Comparison of ENCODE assay signal across 1 cellular context in genomic region chr14:100749967-100750597, GRCh38.
TF ChIP-seq lines count a peak whose summit lies in the region.

No MANE protein-coding gene starts in this region.

TF ChIP-seq in HepG2, 621 proteins besides CTCF, POLR2A, EP300 and RAD21 (continued from another document):
- TF ChIP-seq SOX5 (CRISPR knock-in tag; IDR thresholded peaks at IDR 0.05; ENCODE audit: borderline replicate concordance) (peak; percentile 42; the same call in 1 of the 2 replicates), ZNF232 (CRISPR knock-in tag; IDR thresholded peaks at IDR 0.05; ENCODE audit: borderline replicate concordance) (0 out of 2 replicates have a peak, but pooled peaks have one; percentile 70), ZNF101 (CRISPR knock-in tag; IDR thresholded peaks at IDR 0.05; ENCODE audit: borderline replicate concordance, low read depth) (no peak), NFKBIZ (CRISPR knock-in tag; IDR thresholded peaks at IDR 0.05) (peak; percentile 76), GABPA (IDR thresholded peaks at IDR 0.05; ENCODE audit: low read depth, low read length) (no peak), GABPA (CRISPR knock-in tag; IDR thresholded peaks at IDR 0.05; ENCODE audit: low read depth) (peak; percentile 32; the same call in 1 of the 2 replicates), TMF1 (CRISPR knock-in tag; IDR thresholded peaks at IDR 0.05; ENCODE audit: low read depth) (no peak), FOXO1 (CRISPR knock-in tag; IDR thresholded peaks at IDR 0.05) (peak; percentile 85; the same call in 1 of the 2 replicates), YEATS4 (CRISPR knock-in tag; IDR thresholded peaks at IDR 0.05; ENCODE audit: borderline replicate concordance) (0 out of 2 replicates have a peak, but pooled peaks have one; percentile 6), MED1 (CRISPR knock-in tag; IDR thresholded peaks at IDR 0.05) (peak; percentile 95), ZBTB7A (CRISPR knock-in tag; IDR thresholded peaks at IDR 0.05) (no peak), FOXP4 (CRISPR knock-in tag; IDR thresholded peaks at IDR 0.05) (peak; percentile 90), CREM (IDR thresholded peaks at IDR 0.05) (peak; percentile 75), CREM (CRISPR knock-in tag; IDR thresholded peaks at IDR 0.05) (no peak), NCOA2 (CRISPR knock-in tag; IDR thresholded peaks at IDR 0.05) (peak; percentile 94), ZNF24 (IDR thresholded peaks at IDR 0.05) (no peak), ZFY (CRISPR knock-in tag; IDR thresholded peaks at IDR 0.05) (peak; percentile 39; the same call in 1 of the 2 replicates), RXRB (CRISPR knock-in tag; IDR thresholded peaks at IDR 0.05; ENCODE audit: borderline replicate concordance) (peak; percentile 75; the same call in 1 of the 2 replicates), ZFP41 (CRISPR knock-in tag; IDR thresholded peaks at IDR 0.05; ENCODE audit: borderline replicate concordance) (no peak), RARA (CRISPR knock-in tag; IDR thresholded peaks at IDR 0.05) (peak; percentile 70), MIXL1 (CRISPR knock-in tag; IDR thresholded peaks at IDR 0.05) (peak; percentile 58; the same call in 1 of the 2 replicates), NR2F6 (IDR thresholded peaks at IDR 0.05) (peak; percentile 75), NR2F6 (CRISPR knock-in tag; IDR thresholded peaks at IDR 0.05) (no peak), MEIS2 (CRISPR knock-in tag; IDR thresholded peaks at IDR 0.05) (peak; percentile 73; the same call in 1 of the 2 replicates), CEBPZ (IDR thresholded peaks at IDR 0.05; ENCODE audit: low read length) (no peak)
- TF ChIP-seq, protein P1, sequence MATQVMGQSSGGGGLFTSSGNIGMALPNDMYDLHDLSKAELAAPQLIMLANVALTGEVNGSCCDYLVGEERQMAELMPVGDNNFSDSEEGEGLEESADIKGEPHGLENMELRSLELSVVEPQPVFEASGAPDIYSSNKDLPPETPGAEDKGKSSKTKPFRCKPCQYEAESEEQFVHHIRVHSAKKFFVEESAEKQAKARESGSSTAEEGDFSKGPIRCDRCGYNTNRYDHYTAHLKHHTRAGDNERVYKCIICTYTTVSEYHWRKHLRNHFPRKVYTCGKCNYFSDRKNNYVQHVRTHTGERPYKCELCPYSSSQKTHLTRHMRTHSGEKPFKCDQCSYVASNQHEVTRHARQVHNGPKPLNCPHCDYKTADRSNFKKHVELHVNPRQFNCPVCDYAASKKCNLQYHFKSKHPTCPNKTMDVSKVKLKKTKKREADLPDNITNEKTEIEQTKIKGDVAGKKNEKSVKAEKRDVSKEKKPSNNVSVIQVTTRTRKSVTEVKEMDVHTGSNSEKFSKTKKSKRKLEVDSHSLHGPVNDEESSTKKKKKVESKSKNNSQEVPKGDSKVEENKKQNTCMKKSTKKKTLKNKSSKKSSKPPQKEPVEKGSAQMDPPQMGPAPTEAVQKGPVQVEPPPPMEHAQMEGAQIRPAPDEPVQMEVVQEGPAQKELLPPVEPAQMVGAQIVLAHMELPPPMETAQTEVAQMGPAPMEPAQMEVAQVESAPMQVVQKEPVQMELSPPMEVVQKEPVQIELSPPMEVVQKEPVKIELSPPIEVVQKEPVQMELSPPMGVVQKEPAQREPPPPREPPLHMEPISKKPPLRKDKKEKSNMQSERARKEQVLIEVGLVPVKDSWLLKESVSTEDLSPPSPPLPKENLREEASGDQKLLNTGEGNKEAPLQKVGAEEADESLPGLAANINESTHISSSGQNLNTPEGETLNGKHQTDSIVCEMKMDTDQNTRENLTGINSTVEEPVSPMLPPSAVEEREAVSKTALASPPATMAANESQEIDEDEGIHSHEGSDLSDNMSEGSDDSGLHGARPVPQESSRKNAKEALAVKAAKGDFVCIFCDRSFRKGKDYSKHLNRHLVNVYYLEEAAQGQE (IDR thresholded peaks at IDR 0.05; ENCODE audit: borderline replicate concordance in 1 of 2, low read depth in 1 of 2, low read length in 2 of 2): no peak
- TF ChIP-seq, protein P2, sequence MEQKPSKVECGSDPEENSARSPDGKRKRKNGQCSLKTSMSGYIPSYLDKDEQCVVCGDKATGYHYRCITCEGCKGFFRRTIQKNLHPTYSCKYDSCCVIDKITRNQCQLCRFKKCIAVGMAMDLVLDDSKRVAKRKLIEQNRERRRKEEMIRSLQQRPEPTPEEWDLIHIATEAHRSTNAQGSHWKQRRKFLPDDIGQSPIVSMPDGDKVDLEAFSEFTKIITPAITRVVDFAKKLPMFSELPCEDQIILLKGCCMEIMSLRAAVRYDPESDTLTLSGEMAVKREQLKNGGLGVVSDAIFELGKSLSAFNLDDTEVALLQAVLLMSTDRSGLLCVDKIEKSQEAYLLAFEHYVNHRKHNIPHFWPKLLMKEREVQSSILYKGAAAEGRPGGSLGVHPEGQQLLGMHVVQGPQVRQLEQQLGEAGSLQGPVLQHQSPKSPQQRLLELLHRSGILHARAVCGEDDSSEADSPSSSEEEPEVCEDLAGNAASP (CRISPR knock-in tag; IDR thresholded peaks at IDR 0.05; ENCODE audit: borderline replicate concordance): peak; percentile 67; the same call in 1 of the 2 replicates
